ENCODE assay signal across 24 cellular contexts in the genomic region with DNA sequence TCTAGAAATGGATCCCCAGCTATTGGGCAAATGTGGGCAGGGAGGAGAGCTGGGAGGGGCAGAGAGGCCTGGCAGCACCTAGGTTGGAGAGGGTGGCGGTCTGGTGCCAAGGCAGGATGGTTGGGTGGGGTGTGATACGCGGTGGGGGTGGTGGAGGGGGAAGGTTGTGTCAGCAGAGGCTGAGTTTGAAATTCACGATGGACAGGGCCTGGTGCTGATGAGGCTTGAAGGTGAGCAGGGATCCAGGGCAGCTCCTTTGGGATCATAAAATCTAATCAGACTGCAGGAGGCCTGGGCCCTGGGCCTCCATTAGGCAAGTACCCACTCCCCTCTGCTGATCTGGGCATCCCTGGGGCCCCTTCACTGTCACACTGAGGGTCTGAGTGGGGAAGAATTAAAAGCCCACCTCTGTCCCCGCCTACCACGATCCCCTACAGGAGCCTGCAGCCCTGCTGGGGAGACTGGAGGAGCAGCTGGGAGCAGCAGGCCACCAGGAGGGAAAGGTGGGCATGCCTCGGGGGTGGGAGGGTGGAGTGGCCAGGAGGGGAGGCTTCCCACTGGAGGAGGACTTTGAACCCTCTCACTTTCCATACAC. TPM values are rescaled to one million over a fixed set of nuclear protein-coding genes. Genes with fewer than 3 reads are reported as not detected.
DNase-seq lines count a peak whose midpoint lies in the region; TF ChIP-seq lines count a peak whose summit lies in the region.
"Had no signal": no experiment of that assay in that cellular context is flagged by ENCODE, and none has a peak within 500 bp of the region (broad histone marks: within the 10 kb centered on the region; RNA-seq: fewer than 3 reads in every experiment).

No MANE protein-coding gene starts in this region.

- no peaks in the 10 kb centered on the region for H3K9me3 ChIP-seq in spleen

- peaks cover 0 to 50% (median 0%) of the 10 kb centered on the region in 7 donors for H3K27me3 ChIP-seq in spleen (replicated peaks in 1 of 7)

- H3K36me3 ChIP-seq in spleen: no peaks in the 10 kb centered on the region

- no peaks in the 10 kb centered on the region for H3K4me1 ChIP-seq in spleen

- no peak overlapping the region for H3K27ac ChIP-seq in spleen

- intact Hi-C loops in spleen (cut with DNase I; ENCODE audit: low total_unique reads): no loop called here

- TF ChIP-seq POLR2A in spleen (IDR thresholded peaks at IDR 0.05): no peak

- no peak overlapping the region for H3K4me3 ChIP-seq in spleen

- TF ChIP-seq CTCF in GM10266 (IDR thresholded peaks at IDR 0.05; ENCODE audit: control insufficient read depth, insufficient read depth, low read depth, missing control alignments): no peak
- TF ChIP-seq CTCF in spleen (IDR thresholded peaks at IDR 0.05 in 8 of 11, conservative IDR thresholded peaks at IDR 0.05 in 3 of 11): no peak

- WGBS in spleen, 5 donors: 70 to 83% (median 79%) methylated on average over 7 of the region's 7 CpGs

- peak; percentile 18 for DNase-seq in activated CD8-positive, alpha-beta memory T cell treated with anti-CD3 and anti-CD28 coated beads, Interleukin-2, amount 50 U/mL, for 48 hours
- no peak for DNase-seq in activated CD8-positive, alpha-beta memory T cell treated with anti-CD3 and anti-CD28 coated beads for 24 hours
- peak; percentile 10 for DNase-seq in GM10266 (ENCODE audit: extremely low spot score)
- peak; percentile 90 for DNase-seq in SK-N-DZ (ENCODE audit: low spot score)
- DNase-seq in spleen: peak; percentile 30
- DNase-seq in NCI-H69 (lab: John Stamatoyannopoulos, UW): no peak
- no peak for DNase-seq in NK-92 treated with Interleukin-12 subunit alpha and Interleukin-12 subunit beta, amount 100 ng/mL, for 24 hours (lab: John Stamatoyannopoulos, UW)
- DNase-seq in stimulated activated CD8-positive, alpha-beta memory T cell treated with anti-CD3 and anti-CD28 coated beads, Interleukin-4, amount 100 ng/mL, for 48 hours: no peak
- DNase-seq: 8988T; C1 segment of cervical spinal cord; CD8-positive, alpha-beta T cell; DMS153; KG1; NCI-H1105; NCI-H146; NCI-H2029; NCI-H226; NCI-H510A treated with DMSO at 0.1 percent for 48 hours; NCI-H774; Right ventricle myocardium superior had no signal

RNA-seq across cellular contexts. Expression of a gene that starts 24.0 kb away (rescaled TPM):
- polyA plus RNA-seq in SK-N-DZ (2014; cell fraction: cytosol; rRNA removed): not detected in 2 replicates
- polyA plus RNA-seq in SK-N-DZ (2014; cell fraction: nucleus; rRNA removed): not detected in 2 replicates
- total RNA-seq in spleen: not detected
- under 1 TPM in 1 of 3 donors, not detected in 2; 0.26 TPM for polyA plus RNA-seq in spleen
- total RNA-seq: CD8-positive, alpha-beta T cell; G401; H4; OCI-LY7; Right ventricle myocardium superior; SK-MEL-5 had no signal

Comparison
In these comparisons a context has a peak if more than half of its experiments do, and no peak if none do; other contexts are left out.
1. DNase-seq: peak in activated CD8-positive, alpha-beta memory T cell treated with anti-CD3 and anti-CD28 coated beads, Interleukin-2, amount 50 U/mL, for 48 hours (single experiment), GM10266 (single experiment), SK-N-DZ (single experiment) and spleen (single experiment); none in activated CD8-positive, alpha-beta memory T cell treated with anti-CD3 and anti-CD28 coated beads for 24 hours (single experiment), NCI-H69 (single experiment), NK-92 treated with Interleukin-12 subunit alpha and Interleukin-12 subunit beta, amount 100 ng/mL, for 24 hours (single experiment) and stimulated activated CD8-positive, alpha-beta memory T cell treated with anti-CD3 and anti-CD28 coated beads, Interleukin-4, amount 100 ng/mL, for 48 hours (single experiment).